In the genomic region with DNA sequence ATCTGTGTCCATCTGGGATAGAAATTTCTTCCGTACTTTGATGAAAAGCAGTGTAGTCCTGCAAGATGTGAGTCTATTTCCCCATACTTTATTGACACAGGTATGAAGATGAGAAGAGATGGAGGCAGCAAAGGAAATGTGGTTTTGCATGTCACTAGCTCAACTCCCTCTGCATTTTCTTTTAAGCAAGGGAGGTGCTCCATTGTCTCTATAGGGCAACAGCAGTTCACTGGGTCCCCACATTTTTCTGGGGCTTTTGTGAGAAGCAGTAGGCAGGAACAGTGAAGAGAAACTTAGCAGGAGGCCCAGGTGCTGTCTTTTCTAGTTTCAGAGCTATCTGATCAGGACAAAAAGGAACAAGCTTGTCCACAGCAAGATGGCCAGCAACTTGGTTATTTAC, we compare ENCODE assay signal across 18 cellular contexts. TPM values are rescaled to one million over a fixed set of nuclear protein-coding genes. Genes with fewer than 3 reads are reported as not detected.
A peak's percentile ranks its signal among the peaks of the same experiment; 100 is the strongest.
DNase-seq lines count a peak whose midpoint lies in the region; ATAC-seq and TF ChIP-seq lines count a peak whose summit lies in the region.
"Had no signal": no experiment of that assay in that cellular context is flagged by ENCODE, and none has a peak within 500 bp of the region (broad histone marks: within the 10 kb centered on the region; RNA-seq: fewer than 3 reads in every experiment).

No MANE protein-coding gene starts in this region.

- in situ Hi-C loops in GM13976 (cut with MboI; ENCODE audit: low sequenced_read_pairs, unreplicated experiment), result loop anchor here (10.0 kb wide), 1 partner anchor 167 kb away; the partner anchor contains the start of gene BTG3

- peak overlapping the region; percentile 2 to 87 (median 63); a peak in 2 of 7 replicates for H3K27ac Mint-ChIP-seq in H9
- no peak overlapping the region for H3K27ac Mint-ChIP-seq in WTC11
- peak overlapping the region; percentile 42 to 96 (median 90) for H3K27ac Mint-ChIP-seq in naive thymus-derived CD4-positive, alpha-beta T cell
- H3K27ac Mint-ChIP-seq in type B pancreatic cell, result no peak overlapping the region
- H3K27ac Mint-ChIP-seq: nephron had no signal

- H4K5ac ChIP-seq in H9 (ENCODE audit: insufficient read length, low read depth, low read length), result no peak overlapping the region

- POLR2A ChIA-PET in WTC11 (lab: Charles Lee), result no interaction called here
- POLR2A ChIA-PET in naive thymus-derived CD4-positive, alpha-beta T cell (lab: Charles Lee), result interaction anchor here (0.6 to 5.8 kb wide), 7 partner anchors 9 to 35 kb away, joined by 3 to 148 read pairs (median 7); partner anchors contain the start of gene C21orf91

- H3K9me3 Mint-ChIP-seq in H9 (no peaks in the 10 kb centered on the region; a peak in 2 of 5 replicates), WTC11 (peaks cover 25% of the 10 kb centered on the region), type B pancreatic cell (peaks cover 8% of the 10 kb centered on the region)
- peaks cover 0 to 11% (median 3%) of the 10 kb centered on the region in 11 donors for H3K9me3 Mint-ChIP-seq in naive thymus-derived CD4-positive, alpha-beta T cell

- H3K4ac ChIP-seq in H9 (ENCODE audit: low read depth, low read length), result no peak overlapping the region

- H2BK5ac ChIP-seq in H9 (ENCODE audit: insufficient read length, low read length), result no peak overlapping the region

- no peaks in the 10 kb centered on the region for H3K79me2 ChIP-seq in H9 (ENCODE audit: insufficient read depth, low read length)

- H4K8ac ChIP-seq in H9 (replicated peaks; ENCODE audit: insufficient read length, low read depth, low read length), result no peak overlapping the region

- no peak overlapping the region for H3K27ac ChIP-seq in H9 (ENCODE audit: insufficient read length, low read depth, low read length)
- H3K27ac ChIP-seq in naive thymus-derived CD4-positive, alpha-beta T cell (ENCODE audit: low read depth, low read length), result peak overlapping the region; percentile 35
- H3K27ac ChIP-seq: C4-2B, GM23248, left ventricle myocardium inferior, vagina had no signal

- H3K27me3 Mint-ChIP-seq in H9 (ENCODE audit: low read depth) (no peaks in the 10 kb centered on the region), WTC11 (ENCODE audit: low read depth) (no peaks in the 10 kb centered on the region), type B pancreatic cell (peaks cover 15% of the 10 kb centered on the region)
- no peaks in the 10 kb centered on the region for H3K27me3 Mint-ChIP-seq in naive thymus-derived CD4-positive, alpha-beta T cell

- DNase-seq in H9, result no peak
- DNase-seq in WTC11 (ENCODE audit: low spot score), result no peak
- DNase-seq in naive thymus-derived CD4-positive, alpha-beta T cell, result peak in 7 of 9 donors; percentile 48 to 77 (median 61)
- DNase-seq in type B pancreatic cell (ENCODE audit: extremely low spot score, unreplicated experiment), result no peak
- DNase-seq in GM13976 (ENCODE audit: low spot score), result no peak
- DNase-seq: EL; GM23248; Kasumi-1; left ventricle myocardium inferior; NCI-H2029 treated with DMSO at 0.1 percent for 48 hours; NCI-H69; stimulated activated CD4-positive, alpha-beta T cell treated with anti-CD3 and anti-CD28 coated beads, Interleukin-2, amount 100 ng/mL, for 24 hours had no signal

- H3K79me1 ChIP-seq in H9 (ENCODE audit: insufficient read depth, low read depth, low read length, poor library complexity, severe bottlenecking), result no peaks in the 10 kb centered on the region

- H2BK120ac ChIP-seq in H9 (ENCODE audit: low read depth, low read length, poor library complexity, severe bottlenecking), result no peak overlapping the region

- CTCF ChIA-PET in WTC11 (lab: Charles Lee), result interaction anchor here (0.7 to 1.3 kb wide), 3 partner anchors 143 to 149 kb away, joined by 3 to 6 read pairs (median 4); no protein-coding TSS in a partner anchor
- CTCF ChIA-PET in naive thymus-derived CD4-positive, alpha-beta T cell (lab: Charles Lee), result interaction anchor here (0.7 to 1.6 kb wide), 4 partner anchors 18 to 93 kb away, joined by 3 to 7 read pairs (median 4); no protein-coding TSS in a partner anchor

- no peaks in the 10 kb centered on the region for H3K9me3 ChIP-seq in H9 (ENCODE audit: control insufficient read depth, low read depth, low read length)
- peaks cover 0 to 3% (median 0%) of the 10 kb centered on the region in 3 experiments for H3K9me3 ChIP-seq in naive thymus-derived CD4-positive, alpha-beta T cell (ENCODE audit: control insufficient read depth in 2 of 3, low read length in 3 of 3)
- H3K9me3 ChIP-seq: left ventricle myocardium inferior, vagina had no signal

- H2BK15ac ChIP-seq in H9 (ENCODE audit: low read depth, low read length), result no peak overlapping the region

- no peak overlapping the region for H3K18ac ChIP-seq in H9 (ENCODE audit: insufficient read length, low read depth, low read length)

- H3K4me1 ChIP-seq in H9 (ENCODE audit: insufficient read depth, low read length), result no peaks in the 10 kb centered on the region; the same call in 1 of the 2 replicates
- peaks cover 63 to 72% of the 10 kb centered on the region in 2 donors for H3K4me1 ChIP-seq in naive thymus-derived CD4-positive, alpha-beta T cell (ENCODE audit: control insufficient read depth in 2 of 2, insufficient read depth in 2 of 2, low read length in 2 of 2)
- H3K4me1 ChIP-seq: left ventricle myocardium inferior, vagina had no signal

- no peaks in the 10 kb centered on the region for H3K23me2 ChIP-seq in H9 (ENCODE audit: insufficient read length, low read depth, low read length, poor library complexity, severe bottlenecking)

- TF ChIP-seq CTCF in H9 (conservative IDR thresholded peaks at IDR 0.05) (no peak), WTC11 (IDR thresholded peaks at IDR 0.05) (no peak), type B pancreatic cell (conservative IDR thresholded peaks at IDR 0.05) (no peak), GM13976 (IDR thresholded peaks at IDR 0.05; ENCODE audit: borderline replicate concordance, control extremely low read depth, extremely low read depth, insufficient read depth, missing control alignments) (no peak)

- WGBS in H9 (ENCODE audit: extremely low coverage, insufficient read length, low lambda C conversion rate), result no CpG with 5 or more reads among the region's 1 CpG

- H3K4me3 ChIP-seq in GM08714 (ENCODE audit: low read length), result peak overlapping the region; percentile 36; the same call in 1 of the 2 replicates
- no peak overlapping the region for H3K4me3 ChIP-seq in naive thymus-derived CD4-positive, alpha-beta T cell (ENCODE audit: low read length)
- H3K4me3 ChIP-seq: GM23248, left ventricle myocardium inferior, vagina had no signal

- no peak overlapping the region for H2BK12ac ChIP-seq in H9 (ENCODE audit: insufficient read length, low read depth, low read length)

- no peak overlapping the region for H4K91ac ChIP-seq in H9 (ENCODE audit: insufficient read length, low read depth, low read length)

- H3T11ph ChIP-seq in H9 (ENCODE audit: low read length), result no peak overlapping the region

- no peak overlapping the region for H2AK5ac ChIP-seq in H9 (ENCODE audit: insufficient read length, low read length)

- H3K4me1 Mint-ChIP-seq in H9 (peaks cover 18 to 25% of the 10 kb centered on the region in 2 experiments), WTC11 (peaks cover 25% of the 10 kb centered on the region), type B pancreatic cell (ENCODE audit: unreplicated experiment) (peaks cover 2% of the 10 kb centered on the region)
- H3K4me1 Mint-ChIP-seq in naive thymus-derived CD4-positive, alpha-beta T cell, result peaks cover 63 to 84% (median 77%) of the 10 kb centered on the region in 7 donors
- H3K4me1 Mint-ChIP-seq: nephron had no signal

- no peak overlapping the region for H3K4me2 ChIP-seq in H9 (ENCODE audit: insufficient read depth, insufficient read length, low read length)

- H3K14ac ChIP-seq in H9 (ENCODE audit: insufficient read depth, low read length), result no peak overlapping the region

- no peak overlapping the region for H3K23ac ChIP-seq in H9 (ENCODE audit: insufficient read length, low read depth, low read length)

- no peak overlapping the region for H3K9ac ChIP-seq in H9 (ENCODE audit: extremely low read depth, insufficient read length, low read length)
- H3K9ac ChIP-seq: GM23248 had no signal

- H3K56ac ChIP-seq in H9 (ENCODE audit: insufficient read length, low read depth, low read length), result no peak overlapping the region

- intact Hi-C loops in naive thymus-derived CD4-positive, alpha-beta T cell (cut with micrococcal nuclease), result loop anchor here (1.0 to 5.0 kb wide), 9 partner anchors 12 to 270 kb away; partner anchors contain the start of genes C21orf91 (in 1 of the 2) and CXADR (in 1 of the 2)

- no peak overlapping the region for H2BK20ac ChIP-seq in H9 (ENCODE audit: low read depth, low read length, poor library complexity, severe bottlenecking)

- peaks cover 0 to 6% (median 0%) of the 10 kb centered on the region in 3 experiments for H3K36me3 ChIP-seq in naive thymus-derived CD4-positive, alpha-beta T cell (ENCODE audit: control insufficient read depth in 2 of 3, insufficient read depth in 3 of 3, low read length in 3 of 3)
- H3K36me3 ChIP-seq: vagina had no signal

- H3K4me3 Mint-ChIP-seq in H9 (no peak overlapping the region), WTC11 (no peak overlapping the region), type B pancreatic cell (no peak overlapping the region)
- H3K4me3 Mint-ChIP-seq in naive thymus-derived CD4-positive, alpha-beta T cell, result peak overlapping the region; percentile 53 to 87 (median 68)
- H3K4me3 Mint-ChIP-seq: nephron had no signal

- H2AFZ ChIP-seq in H9 (ENCODE audit: low read length), result no peak overlapping the region
- H2AFZ ChIP-seq: GM23248 had no signal

- no peaks in the 10 kb centered on the region for H4K20me1 ChIP-seq in H9 (ENCODE audit: control insufficient read depth, insufficient read depth, insufficient read length)

- peaks cover 27 to 42% (median 39%) of the 10 kb centered on the region in 3 experiments for H3K36me3 Mint-ChIP-seq in H9 (ENCODE audit: insufficient read depth in 1 of 3, low read depth in 3 of 3)
- peaks cover 36% of the 10 kb centered on the region for H3K36me3 Mint-ChIP-seq in WTC11
- peaks cover 0 to 56% (median 19%) of the 10 kb centered on the region in 5 donors for H3K36me3 Mint-ChIP-seq in naive thymus-derived CD4-positive, alpha-beta T cell
- H3K36me3 Mint-ChIP-seq in type B pancreatic cell, result peaks cover 42% of the 10 kb centered on the region

- ATAC-seq in WTC11 (peak; percentile 24; the same call in 1 of the 2 replicates), HG03342 (IDR thresholded peaks at IDR 0.05; ENCODE audit: unreplicated experiment) (no peak)
- peak; percentile 51 for ATAC-seq in naive thymus-derived CD4-positive, alpha-beta T cell
- ATAC-seq: Right ventricle myocardium inferior had no signal

- H3K27me3 ChIP-seq in H9 (ENCODE audit: insufficient read depth, low read length), result no peaks in the 10 kb centered on the region
- no peaks in the 10 kb centered on the region for H3K27me3 ChIP-seq in naive thymus-derived CD4-positive, alpha-beta T cell (ENCODE audit: control insufficient read depth in 2 of 2, insufficient read depth in 2 of 2, low read length in 2 of 2)
- H3K27me3 ChIP-seq: vagina had no signal

RNA-seq across cellular contexts. Expression of gene C21orf91, which starts 37.1 kb away (rescaled TPM):
- total RNA-seq in H9 (2021), result 46.0 and 49.2 TPM in 2 replicates
- total RNA-seq in WTC11 (2021), result 27.3 to 30.5 TPM (median 27.8 TPM) in 3 replicates
- 10 to 100 TPM; 26.0 to 59.8 (median 57.7) TPM for total RNA-seq in naive thymus-derived CD4-positive, alpha-beta T cell
- polyA plus RNA-seq in naive thymus-derived CD4-positive, alpha-beta T cell, result 10 to 100 TPM; 34.6 to 40.8 TPM
- total RNA-seq in type B pancreatic cell (ENCODE audit: low replicate concordance), result 14.5 and 35.8 TPM in 2 replicates

Comparison
In these comparisons a context has a peak if more than half of its experiments do, and no peak if none do; other contexts are left out.
1. DNase-seq: peak in naive thymus-derived CD4-positive, alpha-beta T cell (7 of 9); none in H9 (single experiment), WTC11 (single experiment), type B pancreatic cell (single experiment) and GM13976 (single experiment).
2. H3K27ac Mint-ChIP-seq: peak in H9 (3 of 3) and naive thymus-derived CD4-positive, alpha-beta T cell (9 of 9); none in WTC11 (single experiment) and type B pancreatic cell (single experiment).
3. H3K4me3 Mint-ChIP-seq: peak in naive thymus-derived CD4-positive, alpha-beta T cell (10 of 10); none in H9 (0 of 2), WTC11 (single experiment) and type B pancreatic cell (single experiment).